22 cellular contexts compared by ENCODE assay signal in genomic region chr13:37919329-37919880, GRCh38. TPM values are rescaled to one million over a fixed set of nuclear protein-coding genes. Genes with fewer than 3 reads are reported as not detected.
DNase-seq lines count a peak whose midpoint lies in the region; ATAC-seq and TF ChIP-seq lines count a peak whose summit lies in the region.
"Had no signal": no experiment of that assay in that cellular context is flagged by ENCODE, and none has a peak within 500 bp of the region (broad histone marks: within the 10 kb centered on the region; RNA-seq: fewer than 3 reads in every experiment).

No MANE protein-coding gene starts in this region.

- no peak overlapping the region for H2BK120ac ChIP-seq in mesenchymal stem cell (ENCODE audit: low read depth, low read length)

- peaks cover 5% of the 10 kb centered on the region for H3K4me1 Mint-ChIP-seq in Caco-2 (ENCODE audit: low read depth, unreplicated experiment)
- H3K4me1 Mint-ChIP-seq: activated CD4-positive, alpha-beta T cell treated with anti-CD3 and anti-CD28 coated beads for 36 hours; immature natural killer cell had no signal

- no peak overlapping the region for H3K4ac ChIP-seq in mesenchymal stem cell (ENCODE audit: low read depth in 1 of 2, low read length in 2 of 2)

- no peak overlapping the region for H2AFZ ChIP-seq in mesenchymal stem cell (ENCODE audit: low read depth, low read length)

- H3K27me3 ChIP-seq in adipocyte (replicated peaks; ENCODE audit: control insufficient read depth, insufficient read depth, low read length) (no peaks in the 10 kb centered on the region), mesenchymal stem cell (ENCODE audit: control insufficient read depth in 1 of 2, insufficient read depth in 1 of 2, low read length in 2 of 2) (no peaks in the 10 kb centered on the region), Caco-2 (replicated peaks; ENCODE audit: control insufficient read depth, insufficient read depth, low read length) (no peaks in the 10 kb centered on the region)
- H3K27me3 ChIP-seq: BLaER1, stomach had no signal

- DNase-seq in left ventricle myocardium superior: no peak
- DNase-seq in left cardiac atrium: no peak
- DNase-seq in adipocyte (ENCODE audit: low read depth): no peak
- no peak for DNase-seq in mesenchymal stem cell
- no peak for DNase-seq in LoVo (ENCODE audit: low spot score)
- DNase-seq in HK-2 (ENCODE audit: unreplicated experiment): no peak
- DNase-seq in Caco-2: no peak
- DNase-seq in DMS 273 (lab: John Stamatoyannopoulos, UW; ENCODE audit: unreplicated experiment): no peak
- DNase-seq: activated CD4-positive, alpha-beta T cell treated with anti-CD3 and anti-CD28 coated beads for 36 hours; activated naive CD4-positive, alpha-beta T cell treated with anti-CD3 and anti-CD28 coated beads for 36 hours; activated T-cell treated with anti-CD3 and anti-CD28 coated beads, Interleukin-2, amount 50 U/mL, for 48 hours; amygdala; GOT3; immature natural killer cell; KBM-7; lower lobe of right lung; NCI-H1694; NCI-H2171; NCI-H524 treated with DMSO at 0.1 percent for 48 hours; stomach had no signal

- intact Hi-C loops in left ventricle myocardium superior (cut with micrococcal nuclease) (no loop called here), left cardiac atrium (cut with DNase I) (no loop called here), Caco-2 (cut with micrococcal nuclease; ENCODE audit: unreplicated experiment) (no loop called here)

- POLR2A ChIA-PET in Caco-2 (lab: Charles Lee): no interaction called here

- H3K9me3 ChIP-seq in adipocyte (ENCODE audit: control insufficient read depth, low read length) (peaks cover 9% of the 10 kb centered on the region), mesenchymal stem cell (ENCODE audit: control insufficient read depth, low read length) (peaks cover 12% of the 10 kb centered on the region), Caco-2 (0 out of 2 replicates have a peak, but pooled peaks cover 4% of the 10 kb centered on the region)
- H3K9me3 ChIP-seq: lower lobe of right lung had no signal

- no peak overlapping the region for H3K18ac ChIP-seq in mesenchymal stem cell (ENCODE audit: low read depth in 1 of 2, low read length in 2 of 2)

- CTCF ChIA-PET in Caco-2 (lab: Charles Lee): no interaction called here

- no peak overlapping the region for H4K91ac ChIP-seq in mesenchymal stem cell (ENCODE audit: low read length)

- no peaks in the 10 kb centered on the region for H3K36me3 Mint-ChIP-seq in Caco-2 (ENCODE audit: insufficient read depth, unreplicated experiment)
- H3K36me3 Mint-ChIP-seq: immature natural killer cell had no signal

- no peak for TF ChIP-seq CTCF in Caco-2 (IDR thresholded peaks at IDR 0.05; ENCODE audit: insufficient read depth in 1 of 2, low read depth in 1 of 2, low read length in 1 of 2, severe bottlenecking in 1 of 2, unreplicated experiment in 1 of 2)

- H3K14ac ChIP-seq in mesenchymal stem cell (ENCODE audit: low read length in 2 of 2): no peak overlapping the region

- no peak overlapping the region for H3K27ac Mint-ChIP-seq in Caco-2 (ENCODE audit: unreplicated experiment)
- H3K27ac Mint-ChIP-seq: activated CD4-positive, alpha-beta T cell treated with anti-CD3 and anti-CD28 coated beads for 36 hours; activated naive CD4-positive, alpha-beta T cell treated with anti-CD3 and anti-CD28 coated beads for 36 hours; dendritic cell treated with granulocyte-macrophage colony-stimulating factor and Interleukin-4, amounts not matched to agents 40 ng/mL and 50 ng/mL, for 4 days; immature natural killer cell had no signal

- H2AK5ac ChIP-seq in mesenchymal stem cell (ENCODE audit: low read length, severe bottlenecking): no peak overlapping the region

- no TSS peak for BruUV-seq in Caco-2 (replicated peaks; lab: Mats Ljungman, UMichigan)

- H3K4me3 ChIP-seq in adipocyte (ENCODE audit: low read length): peak overlapping the region; percentile 63
- H3K4me3 ChIP-seq in mesenchymal stem cell (ENCODE audit: insufficient read depth in 1 of 2, low read depth in 1 of 2, low read length in 2 of 2): peak overlapping the region in 1 of 2 experiments; percentile 70
- H3K4me3 ChIP-seq in Caco-2 (ENCODE audit: low read depth, low read length): no peak overlapping the region
- H3K4me3 ChIP-seq: BLaER1, lower lobe of right lung had no signal

- H3K36me3 ChIP-seq in adipocyte (ENCODE audit: control insufficient read depth, insufficient read depth, low read length, severe bottlenecking) (no peaks in the 10 kb centered on the region), mesenchymal stem cell (ENCODE audit: control insufficient read depth in 1 of 2, insufficient read depth in 2 of 2, low read depth in 1 of 2, low read length in 2 of 2) (no peaks in the 10 kb centered on the region), Caco-2 (ENCODE audit: control insufficient read depth, insufficient read depth, low read length) (no peaks in the 10 kb centered on the region)
- H3K36me3 ChIP-seq: BLaER1, lower lobe of right lung, stomach had no signal

- H2BK15ac ChIP-seq in mesenchymal stem cell (ENCODE audit: low read depth, poor library complexity, severe bottlenecking): no peak overlapping the region

- no peak overlapping the region for H3K4me2 ChIP-seq in mesenchymal stem cell (ENCODE audit: low read length, poor library complexity, severe bottlenecking)
- H3K4me2 ChIP-seq: BLaER1 had no signal

- no peaks in the 10 kb centered on the region for H3K79me1 ChIP-seq in mesenchymal stem cell (replicated peaks; ENCODE audit: low read length, poor library complexity, severe bottlenecking)

- peaks cover 17% of the 10 kb centered on the region for H3K9me3 Mint-ChIP-seq in Caco-2 (ENCODE audit: unreplicated experiment)
- H3K9me3 Mint-ChIP-seq: activated naive CD4-positive, alpha-beta T cell treated with anti-CD3 and anti-CD28 coated beads for 36 hours had no signal

- H3K23ac ChIP-seq in mesenchymal stem cell (ENCODE audit: low read length in 2 of 2): no peak overlapping the region

- WGBS in mesenchymal stem cell: 70% methylated on average over 1 of the region's 4 CpGs

- peaks cover 19% of the 10 kb centered on the region for H3K27me3 Mint-ChIP-seq in Caco-2 (ENCODE audit: insufficient read depth, unreplicated experiment)
- H3K27me3 Mint-ChIP-seq: activated CD4-positive, alpha-beta T cell treated with anti-CD3 and anti-CD28 coated beads for 36 hours; dendritic cell treated with granulocyte-macrophage colony-stimulating factor and Interleukin-4, amounts not matched to agents 40 ng/mL and 50 ng/mL, for 4 days had no signal

- no peak overlapping the region for H2BK12ac ChIP-seq in mesenchymal stem cell (ENCODE audit: low read length in 2 of 2)

- H4K8ac ChIP-seq in mesenchymal stem cell (ENCODE audit: low read length): peak overlapping the region; percentile 41

- H3K9ac ChIP-seq in adipocyte (ENCODE audit: low read length) (no peak overlapping the region), mesenchymal stem cell (ENCODE audit: low read length) (peak overlapping the region; percentile 56)
- H3K9ac ChIP-seq: BLaER1 had no signal

- no peak overlapping the region for H3K27ac ChIP-seq in mesenchymal stem cell (ENCODE audit: low read length, poor library complexity, severe bottlenecking)
- H3K27ac ChIP-seq: BLaER1, lower lobe of right lung, stomach had no signal

- no peak overlapping the region for H3K4me3 Mint-ChIP-seq in Caco-2 (ENCODE audit: unreplicated experiment)
- H3K4me3 Mint-ChIP-seq: activated CD4-positive, alpha-beta T cell treated with anti-CD3 and anti-CD28 coated beads for 36 hours; activated naive CD4-positive, alpha-beta T cell treated with anti-CD3 and anti-CD28 coated beads for 36 hours; dendritic cell treated with granulocyte-macrophage colony-stimulating factor and Interleukin-4, amounts not matched to agents 40 ng/mL and 50 ng/mL, for 4 days; immature natural killer cell had no signal

- ATAC-seq in left ventricle myocardium superior: peak; percentile 64
- ATAC-seq in left cardiac atrium: no peak
- ATAC-seq: activated CD4-positive, alpha-beta T cell treated with anti-CD3 and anti-CD28 coated beads for 36 hours; lower lobe of right lung had no signal

- H3K4me1 ChIP-seq in adipocyte (ENCODE audit: control insufficient read depth, insufficient read depth, low read length): peaks cover 6% of the 10 kb centered on the region
- no peaks in the 10 kb centered on the region for H3K4me1 ChIP-seq in mesenchymal stem cell (ENCODE audit: control insufficient read depth, insufficient read depth, low read depth, low read length)
- H3K4me1 ChIP-seq in Caco-2: no peaks in the 10 kb centered on the region
- H3K4me1 ChIP-seq: lower lobe of right lung had no signal

- no peak overlapping the region for H2BK5ac ChIP-seq in mesenchymal stem cell (ENCODE audit: low read depth, low read length, poor library complexity, severe bottlenecking)

RNA-seq across cellular contexts. Expression of gene TRPC4, which starts 49.8 kb away (rescaled TPM):
- total RNA-seq in left ventricle myocardium superior (5.6 TPM), left cardiac atrium (1 to 10 TPM; 1.3 to 1.4 TPM), Caco-2 (2022) (not detected in 2 replicates)
- 3.0 TPM for polyA plus RNA-seq in mesenchymal stem cell (2013, experiment 1 of 2)
- polyA plus RNA-seq in mesenchymal stem cell (2013, experiment 2 of 2): 2.7 TPM
- total RNA-seq: activated CD4-positive, alpha-beta T cell treated with anti-CD3 and anti-CD28 coated beads for 36 hours; activated naive CD4-positive, alpha-beta T cell treated with anti-CD3 and anti-CD28 coated beads for 36 hours had no signal
- polyA plus RNA-seq: immature natural killer cell had no signal
